Comparison of ENCODE assay signal across 16 cellular contexts in genomic region chr5:118033686-118034338, GRCh38.
DNase-seq lines count a peak whose midpoint lies in the region; ATAC-seq and TF ChIP-seq lines count a peak whose summit lies in the region.
"Had no signal": no experiment of that assay in that cellular context is flagged by ENCODE, and none has a peak within 500 bp of the region (broad histone marks: within the 10 kb centered on the region; RNA-seq: fewer than 3 reads in every experiment).

No MANE protein-coding gene starts in this region.

- no peak overlapping the region for H3K4me3 Mint-ChIP-seq in stimulated activated naive CD8-positive, alpha-beta T cell treated with anti-CD3 and anti-CD28 coated beads, Interleukin-15, amount 100 ng/mL, for 72 hours
- no peak overlapping the region for H3K4me3 Mint-ChIP-seq in WTC11
- H3K4me3 Mint-ChIP-seq: CD8-positive, alpha-beta memory T cell had no signal

- H3K4me1 ChIP-seq in right atrium auricular region (no peaks in the 10 kb centered on the region), neuronal stem cell (ENCODE audit: control insufficient read depth in 2 of 2, insufficient read depth in 1 of 2, low read depth in 1 of 2, low read length in 2 of 2) (no peaks in the 10 kb centered on the region)
- H3K4me1 ChIP-seq: BLaER1, Caco-2 had no signal

- intact Hi-C loops in Right ventricle myocardium inferior (cut with DNase I): no loop called here

- WGBS in neuronal stem cell (ENCODE audit: extremely low coverage in 2 of 2, insufficient read length in 2 of 2, insufficient replicate concordance in 1 of 2), 2 donors: no CpG with 5 or more reads among the region's 31 CpGs

- peaks cover 3% of the 10 kb centered on the region; the same call in 1 of the 2 replicates for H3K36me3 Mint-ChIP-seq in WTC11

- H4K91ac ChIP-seq in neuronal stem cell (ENCODE audit: low read depth, low read length, poor library complexity): no peak overlapping the region

- H3K4me1 Mint-ChIP-seq in stimulated activated naive CD8-positive, alpha-beta T cell treated with anti-CD3 and anti-CD28 coated beads, Interleukin-15, amount 100 ng/mL, for 72 hours: no peaks in the 10 kb centered on the region
- H3K4me1 Mint-ChIP-seq in WTC11: no peaks in the 10 kb centered on the region
- H3K4me1 Mint-ChIP-seq: CD8-positive, alpha-beta memory T cell had no signal

- no peak overlapping the region for H2BK12ac ChIP-seq in neuronal stem cell (ENCODE audit: low read length)

- H4K8ac ChIP-seq in neuronal stem cell (ENCODE audit: low read depth, low read length): no peak overlapping the region

- H3K36me3 ChIP-seq in right atrium auricular region (no peaks in the 10 kb centered on the region), neuronal stem cell (replicated peaks in 1 of 2; ENCODE audit: control insufficient read depth in 2 of 2, insufficient read depth in 2 of 2, low read length in 2 of 2) (no peaks in the 10 kb centered on the region)
- H3K36me3 ChIP-seq: BLaER1 had no signal

- no peak overlapping the region for H3K18ac ChIP-seq in neuronal stem cell (ENCODE audit: low read length)

- no peak overlapping the region for H2BK15ac ChIP-seq in neuronal stem cell (ENCODE audit: low read length)

- TF ChIP-seq CTCF in right atrium auricular region (IDR thresholded peaks at IDR 0.05) (no peak), WTC11 (IDR thresholded peaks at IDR 0.05) (no peak)

- H2AK5ac ChIP-seq in neuronal stem cell (ENCODE audit: low read depth, low read length): peak overlapping the region; percentile 46

- H3K9ac ChIP-seq in neuronal stem cell (ENCODE audit: low read depth, low read length, poor library complexity): no peak overlapping the region
- H3K9ac ChIP-seq: BLaER1 had no signal

- no peaks in the 10 kb centered on the region for H3K27me3 ChIP-seq in right atrium auricular region
- no peaks in the 10 kb centered on the region for H3K27me3 ChIP-seq in neuronal stem cell (ENCODE audit: control insufficient read depth in 3 of 3, insufficient read depth in 3 of 3, low read depth in 1 of 3, low read length in 3 of 3)
- H3K27me3 ChIP-seq: BLaER1 had no signal

- no peaks in the 10 kb centered on the region for H3K27me3 Mint-ChIP-seq in stimulated activated naive CD8-positive, alpha-beta T cell treated with anti-CD3 and anti-CD28 coated beads, Interleukin-15, amount 100 ng/mL, for 72 hours
- H3K27me3 Mint-ChIP-seq in WTC11 (ENCODE audit: low read depth): no peaks in the 10 kb centered on the region; the same call in 1 of the 2 replicates
- H3K27me3 Mint-ChIP-seq: CD8-positive, alpha-beta memory T cell had no signal

- no peak overlapping the region for H3K14ac ChIP-seq in neuronal stem cell (ENCODE audit: low read length)

- H3K4ac ChIP-seq in neuronal stem cell (ENCODE audit: low read length): no peak overlapping the region

- peaks cover 13 to 14% of the 10 kb centered on the region in 2 donors for H3K9me3 Mint-ChIP-seq in stimulated activated naive CD8-positive, alpha-beta T cell treated with anti-CD3 and anti-CD28 coated beads, Interleukin-15, amount 100 ng/mL, for 72 hours
- peaks cover 21% of the 10 kb centered on the region for H3K9me3 Mint-ChIP-seq in WTC11

- H2BK5ac ChIP-seq in neuronal stem cell (ENCODE audit: low read length): no peak overlapping the region

- no peak overlapping the region for H2BK120ac ChIP-seq in neuronal stem cell (ENCODE audit: low read depth, low read length)

- DNase-seq in Right ventricle myocardium inferior (ENCODE audit: missing footprints) (peak; percentile 64), right atrium auricular region (ENCODE audit: low spot score) (no peak), neuronal stem cell (ENCODE audit: low spot score) (no peak), WTC11 (ENCODE audit: low spot score) (no peak)
- no peak for DNase-seq in stimulated activated naive CD8-positive, alpha-beta T cell treated with anti-CD3 and anti-CD28 coated beads, Interleukin-15, amount 100 ng/mL, for 72 hours
- no peak for DNase-seq in stimulated activated naive CD8-positive, alpha-beta T cell treated with anti-CD3 and anti-CD28 coated beads, Interleukin-15, Interleukin-2, amounts not matched to agents 100 U/mL and 50 U/mL, for 24 hours
- DNase-seq: 8988T, AML-193, Caco-2, DND-41, GF-D8 had no signal

- H3K9me3 ChIP-seq in right atrium auricular region (peaks cover 0 to 8% of the 10 kb centered on the region in 2 donors), neuronal stem cell (replicated peaks in 1 of 2; ENCODE audit: control insufficient read depth in 2 of 2, insufficient read depth in 1 of 2, low read depth in 1 of 2, low read length in 2 of 2) (no peaks in the 10 kb centered on the region)
- H3K9me3 ChIP-seq: Caco-2 had no signal

- no peak overlapping the region for H3K4me3 ChIP-seq in right atrium auricular region
- H3K4me3 ChIP-seq in neuronal stem cell (ENCODE audit: low read length in 2 of 2): no peak overlapping the region
- H3K4me3 ChIP-seq: BLaER1 had no signal

- no peak overlapping the region for H2AFZ ChIP-seq in neuronal stem cell (ENCODE audit: low read length)

- H3K23ac ChIP-seq in neuronal stem cell (ENCODE audit: low read depth, low read length, poor library complexity): no peak overlapping the region

- POLR2A ChIA-PET in WTC11 (lab: Charles Lee): no interaction called here

- no peak for ATAC-seq in Right ventricle myocardium inferior
- ATAC-seq in stimulated activated naive CD8-positive, alpha-beta T cell treated with anti-CD3 and anti-CD28 coated beads, Interleukin-15, amount 100 ng/mL, for 72 hours: peak; percentile 40
- ATAC-seq in stimulated activated naive CD8-positive, alpha-beta T cell treated with anti-CD3 and anti-CD28 coated beads, Interleukin-15, Interleukin-2, amounts not matched to agents 100 U/mL and 50 U/mL, for 24 hours: no peak
- ATAC-seq in GM19395 (IDR thresholded peaks at IDR 0.05; ENCODE audit: unreplicated experiment): no peak
- ATAC-seq in HG02973 (IDR thresholded peaks at IDR 0.05; ENCODE audit: unreplicated experiment): no peak
- no peak for ATAC-seq in WTC11
- ATAC-seq: HCT116 had no signal

- no peak overlapping the region for H3K27ac Mint-ChIP-seq in stimulated activated naive CD8-positive, alpha-beta T cell treated with anti-CD3 and anti-CD28 coated beads, Interleukin-15, amount 100 ng/mL, for 72 hours
- no peak overlapping the region for H3K27ac Mint-ChIP-seq in WTC11
- H3K27ac Mint-ChIP-seq: CD8-positive, alpha-beta memory T cell had no signal

- H3K27ac ChIP-seq in right atrium auricular region (no peak overlapping the region), neuronal stem cell (replicated peaks; ENCODE audit: low read length) (no peak overlapping the region)
- H3K27ac ChIP-seq: BLaER1 had no signal

- H3K4me2 ChIP-seq in neuronal stem cell (ENCODE audit: insufficient read depth, low read length, poor library complexity, severe bottlenecking): no peak overlapping the region
- H3K4me2 ChIP-seq: BLaER1 had no signal

- no peaks in the 10 kb centered on the region for H3K79me1 ChIP-seq in neuronal stem cell (ENCODE audit: low read depth, low read length)

- CTCF ChIA-PET in WTC11 (lab: Charles Lee): interaction anchor here (2.1 kb wide), 1 partner anchor 579 kb away, joined by 5 read pairs; no protein-coding TSS in a partner anchor

TF ChIP-seq in WTC11, 78 proteins besides CTCF, POLR2A, EP300 and RAD21:
- TF ChIP-seq PRRX2 (CRISPR knock-in tag; IDR thresholded peaks at IDR 0.05): no peak
- TF ChIP-seq RORB (CRISPR knock-in tag; IDR thresholded peaks at IDR 0.05): no peak
- no peak for TF ChIP-seq AR (CRISPR knock-in tag; IDR thresholded peaks at IDR 0.05)
- no peak for TF ChIP-seq ATF3 (CRISPR knock-in tag; conservative IDR thresholded peaks at IDR 0.05)
